28 cellular contexts compared by ENCODE assay signal in the genomic region with DNA sequence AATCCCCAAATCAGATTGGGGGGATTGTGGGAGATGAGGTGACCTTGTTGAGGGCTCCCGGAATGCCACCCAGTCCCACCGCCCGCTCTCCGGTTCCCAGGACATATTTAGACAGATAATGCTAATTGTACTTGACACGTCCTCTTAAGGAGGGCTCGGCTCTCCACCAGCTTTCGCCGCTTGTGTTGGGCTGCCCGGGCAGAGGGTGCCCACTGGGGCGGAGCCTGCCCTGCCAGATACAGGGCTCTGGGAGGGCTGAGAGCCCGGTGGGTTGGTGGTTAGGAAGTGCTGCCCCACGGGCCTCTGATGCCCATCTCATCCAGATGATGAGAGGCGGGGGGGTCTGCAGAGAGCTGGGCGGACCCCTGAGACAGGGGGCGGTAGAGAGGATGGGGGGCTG.
"Had no signal": no experiment of that assay in that cellular context is flagged by ENCODE, and none has a peak within 500 bp of the region (broad histone marks: within the 10 kb centered on the region; RNA-seq: fewer than 3 reads in every experiment).

No MANE protein-coding gene starts in this region.

- H3K27ac ChIP-seq: brain microvascular endothelial cell, epithelial cell of prostate, esophagus squamous epithelium, gastroesophageal sphincter had no signal

- H3K9me3 ChIP-seq: esophagus squamous epithelium, gastroesophageal sphincter had no signal

- H3K36me3 Mint-ChIP-seq: activated naive CD8-positive, alpha-beta T cell; WTC11 had no signal

- H3K27me3 Mint-ChIP-seq: activated naive CD8-positive, alpha-beta T cell; activated T-helper 17 cell treated with anti-CD3 and anti-CD28 coated beads, Interleukin-2, amount 50 U/mL, for 72 hours had no signal

- H3K4me3 Mint-ChIP-seq: activated CD4-positive, alpha-beta memory T cell treated with anti-CD3 and anti-CD28 coated beads, Interleukin-2, amount 10 ng/mL, durations not matched to agents 7 days and 5 days; activated CD4-positive, alpha-beta T cell treated with anti-CD3 and anti-CD28 coated beads, Interleukin-2, amount 10 ng/mL, durations not matched to agents 7 days and 5 days; activated naive CD8-positive, alpha-beta T cell; activated T-cell treated with anti-CD3 and anti-CD28 coated beads, Interleukin-2, amount 50 U/mL, for 24 hours; activated T-helper 17 cell treated with anti-CD3 and anti-CD28 coated beads, Interleukin-2, amount 50 U/mL, for 72 hours; effector memory CD8-positive, alpha-beta T cell; WTC11 had no signal

- DNase-seq: activated CD4-positive, alpha-beta memory T cell treated with anti-CD3 and anti-CD28 coated beads, Interleukin-2, amount 10 ng/mL, durations not matched to agents 7 days and 5 days; activated CD4-positive, alpha-beta T cell treated with anti-CD3 and anti-CD28 coated beads for 1 hour; activated CD4-positive, alpha-beta T cell treated with anti-CD3 and anti-CD28 coated beads for 4 hours; activated CD4-positive, alpha-beta T cell treated with anti-CD3 and anti-CD28 coated beads, Interleukin-2, amount 10 ng/mL, durations not matched to agents 7 days and 5 days; activated CD4-positive, alpha-beta T cell treated with anti-CD3 and anti-CD28 coated beads, Interleukin-2, amount 50 U/mL, for 4 hours; activated CD8-positive, alpha-beta memory T cell treated with anti-CD3 and anti-CD28 coated beads, Interleukin-2, amount 50 U/mL, for 48 hours; activated effector memory CD4-positive, alpha-beta T cell treated with Interleukin-2 at 50 U/mL for 16 hours; activated gamma-delta T cell treated with Interleukin-2 at 50 U/mL for 16 hours; activated naive CD4-positive, alpha-beta T cell treated with anti-CD3 and anti-CD28 coated beads, Interleukin-2, amount 50 U/mL, for 16 hours; activated naive CD4-positive, alpha-beta T cell treated with Interleukin-2 at 50 U/mL for 16 hours; activated T-cell treated with anti-CD3 and anti-CD28 coated beads for 4 hours; activated T-cell treated with anti-CD3 and anti-CD28 coated beads, Interleukin-2, amount 50 U/mL, for 24 hours; amniotic stem cell; anterior cingulate cortex; brain microvascular endothelial cell; caudate nucleus; cortex of kidney; dermis blood vessel endothelial cell; effector CD4-positive, alpha-beta T cell; effector memory CD8-positive, alpha-beta T cell; esophagus squamous epithelium; foreskin melanocyte; T-helper 2 cell had no signal

- ATAC-seq: activated T-helper 17 cell treated with anti-CD3 and anti-CD28 coated beads, Interleukin-2, amount 50 U/mL, for 72 hours; effector memory CD8-positive, alpha-beta T cell; gastroesophageal sphincter; WTC11 had no signal

- H3K4me3 ChIP-seq: esophagus squamous epithelium, gastroesophageal sphincter had no signal

- H3K4me1 Mint-ChIP-seq: activated CD4-positive, alpha-beta memory T cell treated with anti-CD3 and anti-CD28 coated beads, Interleukin-2, amount 10 ng/mL, durations not matched to agents 7 days and 5 days; activated CD4-positive, alpha-beta T cell treated with anti-CD3 and anti-CD28 coated beads, Interleukin-2, amount 10 ng/mL, durations not matched to agents 7 days and 5 days; activated T-helper 17 cell treated with anti-CD3 and anti-CD28 coated beads, Interleukin-2, amount 50 U/mL, for 72 hours had no signal

- H3K9me3 Mint-ChIP-seq: activated CD4-positive, alpha-beta memory T cell treated with anti-CD3 and anti-CD28 coated beads, Interleukin-2, amount 10 ng/mL, durations not matched to agents 7 days and 5 days; activated CD4-positive, alpha-beta T cell treated with anti-CD3 and anti-CD28 coated beads, Interleukin-2, amount 10 ng/mL, durations not matched to agents 7 days and 5 days; activated T-cell treated with anti-CD3 and anti-CD28 coated beads, Interleukin-2, amount 50 U/mL, for 24 hours; activated T-helper 17 cell treated with anti-CD3 and anti-CD28 coated beads, Interleukin-2, amount 50 U/mL, for 72 hours; effector memory CD8-positive, alpha-beta T cell; WTC11 had no signal

- H3K36me3 ChIP-seq: brain microvascular endothelial cell, gastroesophageal sphincter had no signal

- H3K27ac Mint-ChIP-seq: activated CD4-positive, alpha-beta memory T cell treated with anti-CD3 and anti-CD28 coated beads, Interleukin-2, amount 10 ng/mL, durations not matched to agents 7 days and 5 days; activated CD4-positive, alpha-beta T cell treated with anti-CD3 and anti-CD28 coated beads, Interleukin-2, amount 10 ng/mL, durations not matched to agents 7 days and 5 days; activated naive CD8-positive, alpha-beta T cell; activated T-cell treated with anti-CD3 and anti-CD28 coated beads, Interleukin-2, amount 50 U/mL, for 24 hours; activated T-helper 17 cell treated with anti-CD3 and anti-CD28 coated beads, Interleukin-2, amount 50 U/mL, for 72 hours; effector memory CD8-positive, alpha-beta T cell; WTC11 had no signal
